26 cellular contexts compared by ENCODE assay signal in the genomic region with DNA sequence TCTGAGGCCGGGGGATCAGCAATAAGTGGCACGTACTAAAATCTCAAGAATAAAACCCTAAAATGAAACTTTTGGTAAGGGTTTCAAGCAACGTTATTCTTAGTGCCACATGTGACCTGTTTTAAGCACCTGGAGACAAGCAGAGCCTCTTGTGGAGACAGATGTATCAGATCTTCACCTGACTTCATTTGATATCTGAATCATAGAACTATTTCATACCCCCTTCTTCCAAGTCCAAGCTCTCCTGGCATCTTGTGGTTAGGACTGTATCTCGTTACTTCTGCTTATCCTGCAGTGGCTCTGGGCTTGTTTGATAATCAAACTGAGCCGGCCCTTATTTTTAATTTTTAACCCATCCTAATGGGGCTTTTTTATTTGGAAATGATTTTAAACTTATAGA.
"Had no signal": no experiment of that assay in that cellular context is flagged by ENCODE, and none has a peak within 500 bp of the region (broad histone marks: within the 10 kb centered on the region; RNA-seq: fewer than 3 reads in every experiment).

No MANE protein-coding gene starts in this region.

- H3K9me3 Mint-ChIP-seq: naive B cell; natural killer cell treated with Interleukin-12 subunit alpha and Interleukin-12 subunit beta and Interleukin-15 and Interleukin-18, amount 100 ng/mL, for 72 hours had no signal

- ATAC-seq: left colon; left lung; lower lobe of right lung; natural killer cell treated with Interleukin-12 subunit alpha and Interleukin-12 subunit beta and Interleukin-15 and Interleukin-18, amount 100 ng/mL, for 72 hours; right cardiac atrium; sciatic nerve; stimulated activated memory B cell treated with anti-CD40 and anti-IgM and Interleukin-4, amounts not matched to agents 10 μg/mL and 1 μg/mL and 100 μg/mL, for 72 hours; stimulated activated naive CD8-positive, alpha-beta T cell treated with anti-CD3 and anti-CD28 coated beads, Interleukin-15, amount 100 ng/mL, for 72 hours had no signal

- H3K36me3 ChIP-seq: left lung, lower lobe of right lung, ovary, spleen, tibial nerve, uterus had no signal

- H3K27me3 ChIP-seq: left lung, ovary, spleen, tibial nerve, uterus had no signal

- H3K36me3 Mint-ChIP-seq: naive B cell; natural killer cell treated with Interleukin-12 subunit alpha and Interleukin-12 subunit beta and Interleukin-15 and Interleukin-18, amount 100 ng/mL, for 72 hours; stimulated activated memory B cell treated with anti-CD40 and anti-IgM and Interleukin-4, amounts not matched to agents 10 μg/mL and 1 μg/mL and 100 μg/mL, for 72 hours had no signal

- H3K27ac Mint-ChIP-seq: immature natural killer cell; naive B cell; natural killer cell treated with Interleukin-12 subunit alpha and Interleukin-12 subunit beta and Interleukin-15 and Interleukin-18, amount 100 ng/mL, for 72 hours; progenitor cell of endocrine pancreas; stimulated activated memory B cell treated with anti-CD40 and anti-IgM and Interleukin-4, amounts not matched to agents 10 μg/mL and 1 μg/mL and 100 μg/mL, for 72 hours; stimulated activated naive CD8-positive, alpha-beta T cell treated with anti-CD3 and anti-CD28 coated beads, Interleukin-15, amount 100 ng/mL, for 72 hours; type B pancreatic cell had no signal

- H3K4me1 Mint-ChIP-seq: immature natural killer cell; stimulated activated memory B cell treated with anti-CD40 and anti-IgM and Interleukin-4, amounts not matched to agents 10 μg/mL and 1 μg/mL and 100 μg/mL, for 72 hours; stimulated activated naive CD8-positive, alpha-beta T cell treated with anti-CD3 and anti-CD28 coated beads, Interleukin-15, amount 100 ng/mL, for 72 hours had no signal

- H3K27me3 Mint-ChIP-seq: naive B cell, progenitor cell of endocrine pancreas, type B pancreatic cell had no signal

- H3K4me3 Mint-ChIP-seq: immature natural killer cell; naive B cell; natural killer cell treated with Interleukin-12 subunit alpha and Interleukin-12 subunit beta and Interleukin-15 and Interleukin-18, amount 100 ng/mL, for 72 hours; stimulated activated memory B cell treated with anti-CD40 and anti-IgM and Interleukin-4, amounts not matched to agents 10 μg/mL and 1 μg/mL and 100 μg/mL, for 72 hours; stimulated activated naive CD8-positive, alpha-beta T cell treated with anti-CD3 and anti-CD28 coated beads, Interleukin-15, amount 100 ng/mL, for 72 hours; type B pancreatic cell had no signal

- H3K4me1 ChIP-seq: left lung, lower lobe of right lung, spleen, tibial nerve, uterus had no signal

- DNase-seq: hypothalamus; immature natural killer cell; kidney; left colon; left lung; lower lobe of right lung; mammary epithelial cell; mesenchymal stem cell; naive B cell; ovary; retina; right cardiac atrium; small intestine; spleen; stimulated activated CD4-positive, alpha-beta T cell treated with anti-CD3 and anti-CD28 coated beads, Interleukin-4, amount 100 ng/mL, for 4 hours; stimulated activated CD8-positive, alpha-beta memory T cell treated with anti-CD3 and anti-CD28 coated beads, Interleukin-4, amount 100 ng/mL, for 48 hours; stimulated activated naive CD4-positive, alpha-beta T cell treated with Interleukin-2 at 50 U/mL for 16 hours; stimulated activated naive CD8-positive, alpha-beta T cell treated with anti-CD3 and anti-CD28 coated beads, Interleukin-15, amount 100 ng/mL, for 72 hours; substantia nigra; uterus had no signal

- H3K4me3 ChIP-seq: left lung, lower lobe of right lung, ovary, spleen, tibial nerve, uterus had no signal

- H3K27ac ChIP-seq: left lung, lower lobe of right lung, ovary, spleen, tibial nerve, uterus had no signal

- H3K9me3 ChIP-seq: left lung, lower lobe of right lung, ovary, spleen, tibial nerve, uterus had no signal
